11 cellular contexts compared by ENCODE assay signal in genomic region chr1:94866178-94866822, GRCh38. TPM values are rescaled to one million over a fixed set of nuclear protein-coding genes. Genes with fewer than 3 reads are reported as not detected.
A peak's percentile ranks its signal among the peaks of the same experiment; 100 is the strongest.
DNase-seq lines count a peak whose midpoint lies in the region; ATAC-seq and TF ChIP-seq lines count a peak whose summit lies in the region.
"Had no signal": no experiment of that assay in that cellular context is flagged by ENCODE, and none has a peak within 500 bp of the region (broad histone marks: within the 10 kb centered on the region; RNA-seq: fewer than 3 reads in every experiment).

No MANE protein-coding gene starts in this region.

- H3K79me1 ChIP-seq in neuronal stem cell (ENCODE audit: low read depth, low read length) = no peaks in the 10 kb centered on the region

- H3K23ac ChIP-seq in neuronal stem cell (ENCODE audit: low read depth, low read length, poor library complexity) = no peak overlapping the region

- no peak overlapping the region for H2BK120ac ChIP-seq in neuronal stem cell (ENCODE audit: low read depth, low read length)

- peaks cover 0 to 42% of the 10 kb centered on the region in 2 donors for H3K4me1 ChIP-seq in right atrium auricular region
- peaks cover 22 to 43% of the 10 kb centered on the region in 2 donors for H3K4me1 ChIP-seq in neuronal stem cell (ENCODE audit: control insufficient read depth in 2 of 2, insufficient read depth in 1 of 2, low read depth in 1 of 2, low read length in 2 of 2)

- no peak overlapping the region for H3K4me3 ChIP-seq in right atrium auricular region
- no peak overlapping the region for H3K4me3 ChIP-seq in dorsolateral prefrontal cortex
- no peak overlapping the region for H3K4me3 ChIP-seq in neuronal stem cell (ENCODE audit: low read length in 2 of 2)

- H2BK15ac ChIP-seq in neuronal stem cell (ENCODE audit: low read length) = no peak overlapping the region

- no peak overlapping the region for H3K14ac ChIP-seq in neuronal stem cell (ENCODE audit: low read length)

- peak overlapping the region; percentile 79 to 89 for H3K27ac ChIP-seq in right atrium auricular region
- H3K27ac ChIP-seq in dorsolateral prefrontal cortex = peak overlapping the region in 55 of 59 donors; percentile 11 to 92 (median 74)
- peak overlapping the region; percentile 26 for H3K27ac ChIP-seq in neuronal stem cell (replicated peaks; ENCODE audit: low read length)

- H2BK5ac ChIP-seq in neuronal stem cell (ENCODE audit: low read length) = no peak overlapping the region

- DNase-seq in right atrium auricular region (ENCODE audit: low spot score) (no peak), Right ventricle myocardium superior (no peak), dorsolateral prefrontal cortex (no peak), neuronal stem cell (ENCODE audit: low spot score) (no peak), omental fat pad (ENCODE audit: low spot score) (no peak)
- DNase-seq in NK-92 treated with Interleukin-12 subunit alpha and Interleukin-12 subunit beta, amount 100 ng/mL, for 24 hours (lab: John Stamatoyannopoulos, UW) = no peak
- DNase-seq: activated B cell treated with CpG ODN at 0.5 μM for 24 hours; CD4-positive, alpha-beta T cell; left colon had no signal

- H3K9me3 ChIP-seq in right atrium auricular region = no peaks in the 10 kb centered on the region
- no peaks in the 10 kb centered on the region for H3K9me3 ChIP-seq in neuronal stem cell (replicated peaks in 1 of 2; ENCODE audit: control insufficient read depth in 2 of 2, insufficient read depth in 1 of 2, low read depth in 1 of 2, low read length in 2 of 2)

- no peak overlapping the region for H3K9ac ChIP-seq in neuronal stem cell (ENCODE audit: low read depth, low read length, poor library complexity)

- ATAC-seq in Right ventricle myocardium superior (ENCODE audit: poor library complexity) = no peak
- no peak for ATAC-seq in HG03139 (IDR thresholded peaks at IDR 0.05; ENCODE audit: unreplicated experiment)
- no peak for ATAC-seq in HG03342 (IDR thresholded peaks at IDR 0.05; ENCODE audit: unreplicated experiment)
- no peak for ATAC-seq in omental fat pad (ENCODE audit: low FRiP score)
- ATAC-seq: left colon had no signal

- no peak overlapping the region for H3K18ac ChIP-seq in neuronal stem cell (ENCODE audit: low read length)

- H3K36me3 ChIP-seq in right atrium auricular region = no peaks in the 10 kb centered on the region
- H3K36me3 ChIP-seq in neuronal stem cell (replicated peaks in 1 of 2; ENCODE audit: control insufficient read depth in 2 of 2, insufficient read depth in 2 of 2, low read length in 2 of 2) = no peaks in the 10 kb centered on the region

- WGBS in neuronal stem cell (ENCODE audit: extremely low coverage in 2 of 2, insufficient read length in 2 of 2, insufficient replicate concordance in 1 of 2), 2 donors = no CpG with 5 or more reads among the region's 4 CpGs

- TF ChIP-seq CTCF in right atrium auricular region (IDR thresholded peaks at IDR 0.05) (no peak), dorsolateral prefrontal cortex (IDR thresholded peaks at IDR 0.05 in 54 of 56, conservative IDR thresholded peaks at IDR 0.05 in 2 of 56; ENCODE audit: low read depth in 1 of 56, partially characterized antibody in 56 of 56) (no peak), omental fat pad (IDR thresholded peaks at IDR 0.05) (no peak)

- no peak overlapping the region for H2AK5ac ChIP-seq in neuronal stem cell (ENCODE audit: low read depth, low read length)

- no peak overlapping the region for H2BK12ac ChIP-seq in neuronal stem cell (ENCODE audit: low read length)

- H4K91ac ChIP-seq in neuronal stem cell (ENCODE audit: low read depth, low read length, poor library complexity) = no peak overlapping the region

- no peak overlapping the region for H3K4me2 ChIP-seq in neuronal stem cell (ENCODE audit: insufficient read depth, low read length, poor library complexity, severe bottlenecking)

- H2AFZ ChIP-seq in neuronal stem cell (ENCODE audit: low read length) = peak overlapping the region; percentile 1

- no peaks in the 10 kb centered on the region for H3K27me3 ChIP-seq in right atrium auricular region
- no peaks in the 10 kb centered on the region for H3K27me3 ChIP-seq in dorsolateral prefrontal cortex
- no peaks in the 10 kb centered on the region for H3K27me3 ChIP-seq in neuronal stem cell (ENCODE audit: control insufficient read depth in 3 of 3, insufficient read depth in 3 of 3, low read depth in 1 of 3, low read length in 3 of 3)

- no peak overlapping the region for H3K4ac ChIP-seq in neuronal stem cell (ENCODE audit: low read length)

- H4K8ac ChIP-seq in neuronal stem cell (ENCODE audit: low read depth, low read length) = no peak overlapping the region

- intact Hi-C loops in Right ventricle myocardium superior (cut with DNase I) (no loop called here), dorsolateral prefrontal cortex (cut with DNase I) (no loop called here)

RNA-seq across cellular contexts. Expression of gene SLC44A3, which starts 46.1 kb away (rescaled TPM):
- total RNA-seq in right atrium auricular region (1 to 10 TPM; 2.7 to 9.5 TPM), Right ventricle myocardium superior (3.3 TPM), dorsolateral prefrontal cortex (10 to 100 TPM in 51 of 120 experiments, 1 to 10 TPM in 69; 3.1 to 27.1 (median 9.2) TPM), omental fat pad (1 to 10 TPM; 1.3 to 1.9 (median 1.4) TPM)
- 0.82 TPM for polyA plus RNA-seq in neuronal stem cell (2013, experiment 1 of 2)
- 1.1 TPM for polyA plus RNA-seq in neuronal stem cell (2013, experiment 2 of 2)
- total RNA-seq: activated B cell treated with CpG ODN at 0.5 μM for 24 hours had no signal

Comparison
In these comparisons a context has a peak if more than half of its experiments do, and no peak if none do; other contexts are left out.
1. H3K27ac ChIP-seq: peak in every context shown above with its lines; median percentile 84 in right atrium auricular region; 74 in dorsolateral prefrontal cortex; 26 in neuronal stem cell.